8 cellular contexts compared by ENCODE assay signal in genomic region chr3:120908030-120908802, GRCh38. TPM values are rescaled to one million over a fixed set of nuclear protein-coding genes. Genes with fewer than 3 reads are reported as not detected.
DNase-seq lines count a peak whose midpoint lies in the region; ATAC-seq and TF ChIP-seq lines count a peak whose summit lies in the region.

STXBP5L (plus strand) TSS chr3:120908205; CDS start chr3:120909579, 1,374 bp downstream.

- no peak for DNase-seq in Right ventricle myocardium inferior (ENCODE audit: missing footprints)
- DNase-seq in cardiac septum (ENCODE audit: low spot score), result no peak
- DNase-seq in NCI-H1092 treated with DMSO at 0.1 percent for 48 hours (lab: John Stamatoyannopoulos, UW), result peak; percentile 84
- peak; percentile 83 for DNase-seq in activated CD4-positive, alpha-beta T cell treated with anti-CD3 and anti-CD28 coated beads, Interleukin-2, amount 10 ng/mL, durations not matched to agents 24 days and 14 days
- DNase-seq in endothelial cell (ENCODE audit: low spot score), result peak; percentile 99
- peak; percentile 54 to 85 for DNase-seq in mesothelial cell of epicardium (ENCODE audit: low spot score in 2 of 2, unreplicated experiment in 2 of 2)
- peak; percentile 45 for DNase-seq in stimulated activated CD8-positive, alpha-beta memory T cell treated with anti-CD3 and anti-CD28 coated beads, Interleukin-4, amount 100 ng/mL, for 24 hours (ENCODE audit: low read depth)

- no peak within 1 kb of the TSS for H3K27ac Mint-ChIP-seq in activated CD4-positive, alpha-beta T cell treated with anti-CD3 and anti-CD28 coated beads, Interleukin-2, amount 10 ng/mL, durations not matched to agents 24 days and 14 days
- H3K27ac Mint-ChIP-seq in endothelial cell (ENCODE audit: unreplicated experiment) (peak within 1 kb of the TSS; percentile 98), mesothelial cell of epicardium (peak within 1 kb of the TSS; percentile 59)

- peaks cover 2% of the 10 kb centered on the region for H3K36me3 Mint-ChIP-seq in activated CD4-positive, alpha-beta T cell treated with anti-CD3 and anti-CD28 coated beads, Interleukin-2, amount 10 ng/mL, durations not matched to agents 24 days and 14 days (ENCODE audit: low read depth)
- no peaks in the 10 kb centered on the region for H3K36me3 Mint-ChIP-seq in endothelial cell (ENCODE audit: low read depth, unreplicated experiment)
- no peaks in the 10 kb centered on the region for H3K36me3 Mint-ChIP-seq in mesothelial cell of epicardium

- peak within 1 kb of the TSS; percentile 86 for H3K4me3 Mint-ChIP-seq in activated CD4-positive, alpha-beta T cell treated with anti-CD3 and anti-CD28 coated beads, Interleukin-2, amount 10 ng/mL, durations not matched to agents 24 days and 14 days
- peak within 1 kb of the TSS; percentile 99 for H3K4me3 Mint-ChIP-seq in endothelial cell (ENCODE audit: unreplicated experiment)
- peak within 1 kb of the TSS; percentile 89 for H3K4me3 Mint-ChIP-seq in mesothelial cell of epicardium

- peaks cover 9% of the 10 kb centered on the region for H3K9me3 Mint-ChIP-seq in activated CD4-positive, alpha-beta T cell treated with anti-CD3 and anti-CD28 coated beads, Interleukin-2, amount 10 ng/mL, durations not matched to agents 24 days and 14 days
- H3K9me3 Mint-ChIP-seq in endothelial cell (ENCODE audit: unreplicated experiment), result no peaks in the 10 kb centered on the region
- H3K9me3 Mint-ChIP-seq in mesothelial cell of epicardium, result no peaks in the 10 kb centered on the region

- peaks cover 48% of the 10 kb centered on the region for H3K27me3 Mint-ChIP-seq in activated CD4-positive, alpha-beta T cell treated with anti-CD3 and anti-CD28 coated beads, Interleukin-2, amount 10 ng/mL, durations not matched to agents 24 days and 14 days
- H3K27me3 Mint-ChIP-seq in endothelial cell (ENCODE audit: unreplicated experiment), result peaks cover 7% of the 10 kb centered on the region
- peaks cover 71% of the 10 kb centered on the region for H3K27me3 Mint-ChIP-seq in mesothelial cell of epicardium (ENCODE audit: low read depth)

- peaks cover 9% of the 10 kb centered on the region for H3K4me1 Mint-ChIP-seq in activated CD4-positive, alpha-beta T cell treated with anti-CD3 and anti-CD28 coated beads, Interleukin-2, amount 10 ng/mL, durations not matched to agents 24 days and 14 days
- H3K4me1 Mint-ChIP-seq in endothelial cell (ENCODE audit: unreplicated experiment), result peaks cover 17% of the 10 kb centered on the region
- peaks cover 11% of the 10 kb centered on the region for H3K4me1 Mint-ChIP-seq in mesothelial cell of epicardium

- intact Hi-C loops in Right ventricle myocardium inferior (cut with DNase I) (no loop called here), cardiac septum (cut with DNase I) (no loop called here)
- intact Hi-C loops in activated CD4-positive, alpha-beta T cell treated with anti-CD3 and anti-CD28 coated beads, Interleukin-2, amount 10 ng/mL, durations not matched to agents 24 days and 14 days (cut with micrococcal nuclease), result no loop called here

- peak; percentile 72 for ATAC-seq in Right ventricle myocardium inferior
- ATAC-seq in HG02642 (IDR thresholded peaks at IDR 0.05; ENCODE audit: poor library complexity, unreplicated experiment), result peak; percentile 98

- TF ChIP-seq CTCF in endothelial cell (IDR thresholded peaks at IDR 0.05; ENCODE audit: unreplicated experiment), result no peak
- no peak for TF ChIP-seq CTCF in mesothelial cell of epicardium (IDR thresholded peaks at IDR 0.05; ENCODE audit: unreplicated experiment)

RNA-seq across cellular contexts. Expression of gene STXBP5L, which starts in this region (rescaled TPM):
- not detected for total RNA-seq in Right ventricle myocardium inferior
- total RNA-seq in cardiac septum, result not detected
- total RNA-seq in activated CD4-positive, alpha-beta T cell treated with anti-CD3 and anti-CD28 coated beads, Interleukin-2, amount 10 ng/mL, durations not matched to agents 24 days and 14 days, result not detected in 2 replicates
- 14.6 TPM for total RNA-seq in endothelial cell (ENCODE audit: unreplicated experiment)
- 1.7 to 2.5 TPM (median 1.7 TPM) in 3 replicates for total RNA-seq in mesothelial cell of epicardium

Comparison
In these comparisons a context has a peak if more than half of its experiments do, and no peak if none do; other contexts are left out.
1. Peak in ATAC-seq in Right ventricle myocardium inferior; RNA of the gene not detected or under 1 TPM.
2. Peak in DNase-seq in activated CD4-positive, alpha-beta T cell treated with anti-CD3 and anti-CD28 coated beads, Interleukin-2, amount 10 ng/mL, durations not matched to agents 24 days and 14 days; RNA of the gene not detected or under 1 TPM.
3. DNase-seq: peak in NCI-H1092 treated with DMSO at 0.1 percent for 48 hours (single experiment), endothelial cell (single experiment), mesothelial cell of epicardium (2 of 2) and stimulated activated CD8-positive, alpha-beta memory T cell treated with anti-CD3 and anti-CD28 coated beads, Interleukin-4, amount 100 ng/mL, for 24 hours (single experiment); none in Right ventricle myocardium inferior (single experiment) and cardiac septum (single experiment).
4. Peak in every context shown above with its lines, with median percentiles within 50 percentile points of each other: H3K4me3 Mint-ChIP-seq.